ENCODE assay signal across 8 cellular contexts in genomic region chr10:46282460-46283216, GRCh38. TPM values are rescaled to one million over a fixed set of nuclear protein-coding genes. Genes with fewer than 3 reads are reported as not detected.
A peak's percentile ranks its signal among the peaks of the same experiment; 100 is the strongest.
DNase-seq lines count a peak whose midpoint lies in the region; ATAC-seq and TF ChIP-seq lines count a peak whose summit lies in the region.

No MANE protein-coding gene starts in this region.

- peaks cover 16% of the 10 kb centered on the region for H3K27me3 ChIP-seq in kidney epithelial cell (ENCODE audit: control insufficient read depth, insufficient read depth, low read length)

- ATAC-seq in HG03095 (IDR thresholded peaks at IDR 0.05; ENCODE audit: unreplicated experiment): no peak

- DNase-seq in GM12864 (ENCODE audit: low read depth) (no peak), choroid plexus epithelial cell (ENCODE audit: low read depth) (peak; percentile 84), kidney epithelial cell (ENCODE audit: low read depth) (no peak), NCI-H2081 treated with DMSO at 0.1 percent for 48 hours (lab: John Stamatoyannopoulos, UW) (no peak)
- no peak for DNase-seq in Jurkat, Clone E6-1 (ENCODE audit: low read depth, low spot score)
- peak; percentile 72 for DNase-seq in activated CD4-positive, CD25-positive, alpha-beta regulatory T cell treated with anti-CD3 and anti-CD28 coated beads, Interleukin-2, amount 50 U/mL, for 72 hours
- DNase-seq in stimulated activated CD4-positive, alpha-beta T cell treated with anti-CD3 and anti-CD28 coated beads, Interleukin-12 subunit alpha, Interleukin-12 subunit beta, amount 100 ng/mL, for 48 hours (ENCODE audit: low read depth in 2 of 3, low spot score in 1 of 3): peak in 2 of 3 donors; percentile 34 to 63

- no peaks in the 10 kb centered on the region for H3K36me3 ChIP-seq in kidney epithelial cell (ENCODE audit: control insufficient read depth, insufficient read depth, low read length)

- H3K4me3 ChIP-seq in GM12864 (ENCODE audit: low read depth, low read length) (peak overlapping the region; percentile 40), choroid plexus epithelial cell (ENCODE audit: low read depth, low read length) (peak overlapping the region; percentile 62), kidney epithelial cell (ENCODE audit: low read depth, low read length) (peak overlapping the region; percentile 35)
- peak overlapping the region; percentile 27 for H3K4me3 ChIP-seq in Jurkat, Clone E6-1 (ENCODE audit: low read length)

- no peak for TF ChIP-seq CTCF in GM12864 (IDR thresholded peaks at IDR 0.05; ENCODE audit: low read depth, low read length, missing control alignments)
- no peak for TF ChIP-seq CTCF in choroid plexus epithelial cell (conservative IDR thresholded peaks at IDR 0.05; ENCODE audit: low read depth, low read length)
- TF ChIP-seq CTCF in kidney epithelial cell (IDR thresholded peaks at IDR 0.05; ENCODE audit: insufficient read depth, low read length, poor library complexity, severe bottlenecking): no peak

RNA-seq across cellular contexts. Expression of gene ANTXRL, which starts 4.2 kb away (rescaled TPM):
- polyA plus RNA-seq in Jurkat, Clone E6-1 (2012; ENCODE audit: insufficient read depth, insufficient read length): not detected
- total RNA-seq in kidney epithelial cell: not detected in 2 replicates

Comparison
In these comparisons a context has a peak if more than half of its experiments do, and no peak if none do; other contexts are left out.
1. DNase-seq: peak in activated CD4-positive, CD25-positive, alpha-beta regulatory T cell treated with anti-CD3 and anti-CD28 coated beads, Interleukin-2, amount 50 U/mL, for 72 hours (single experiment), choroid plexus epithelial cell (single experiment) and stimulated activated CD4-positive, alpha-beta T cell treated with anti-CD3 and anti-CD28 coated beads, Interleukin-12 subunit alpha, Interleukin-12 subunit beta, amount 100 ng/mL, for 48 hours (2 of 3); none in GM12864 (single experiment), Jurkat, Clone E6-1 (single experiment), kidney epithelial cell (single experiment) and NCI-H2081 treated with DMSO at 0.1 percent for 48 hours (single experiment).
2. Peak in every context shown above with its lines, with median percentiles within 50 percentile points of each other: H3K4me3 ChIP-seq.